1 cellular context compared by ENCODE assay signal in the genomic region with DNA sequence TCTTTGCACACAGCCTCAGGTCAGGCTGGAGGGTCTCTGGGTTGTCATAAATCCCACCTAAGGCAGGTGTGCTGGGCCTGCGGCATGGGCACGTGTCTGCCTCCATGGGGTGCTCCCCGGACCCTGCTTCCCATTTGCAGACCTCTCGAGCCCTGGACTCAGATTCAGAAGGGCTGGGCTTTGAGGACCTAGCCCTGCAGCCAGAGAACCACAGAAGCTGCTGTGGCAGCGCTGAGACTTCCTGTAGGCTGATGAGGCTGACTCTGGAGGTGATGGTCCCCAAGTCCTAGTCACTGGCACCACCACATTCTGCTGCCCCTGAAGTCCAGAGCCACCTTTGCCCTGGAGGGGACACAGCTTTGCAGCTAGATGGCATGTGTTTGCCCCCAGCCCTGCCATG.
TF ChIP-seq lines count a peak whose summit lies in the region.

No MANE protein-coding gene starts in this region.

TF ChIP-seq in HepG2, 621 proteins besides CTCF, POLR2A, EP300 and RAD21:
- TF ChIP-seq, protein P1, sequence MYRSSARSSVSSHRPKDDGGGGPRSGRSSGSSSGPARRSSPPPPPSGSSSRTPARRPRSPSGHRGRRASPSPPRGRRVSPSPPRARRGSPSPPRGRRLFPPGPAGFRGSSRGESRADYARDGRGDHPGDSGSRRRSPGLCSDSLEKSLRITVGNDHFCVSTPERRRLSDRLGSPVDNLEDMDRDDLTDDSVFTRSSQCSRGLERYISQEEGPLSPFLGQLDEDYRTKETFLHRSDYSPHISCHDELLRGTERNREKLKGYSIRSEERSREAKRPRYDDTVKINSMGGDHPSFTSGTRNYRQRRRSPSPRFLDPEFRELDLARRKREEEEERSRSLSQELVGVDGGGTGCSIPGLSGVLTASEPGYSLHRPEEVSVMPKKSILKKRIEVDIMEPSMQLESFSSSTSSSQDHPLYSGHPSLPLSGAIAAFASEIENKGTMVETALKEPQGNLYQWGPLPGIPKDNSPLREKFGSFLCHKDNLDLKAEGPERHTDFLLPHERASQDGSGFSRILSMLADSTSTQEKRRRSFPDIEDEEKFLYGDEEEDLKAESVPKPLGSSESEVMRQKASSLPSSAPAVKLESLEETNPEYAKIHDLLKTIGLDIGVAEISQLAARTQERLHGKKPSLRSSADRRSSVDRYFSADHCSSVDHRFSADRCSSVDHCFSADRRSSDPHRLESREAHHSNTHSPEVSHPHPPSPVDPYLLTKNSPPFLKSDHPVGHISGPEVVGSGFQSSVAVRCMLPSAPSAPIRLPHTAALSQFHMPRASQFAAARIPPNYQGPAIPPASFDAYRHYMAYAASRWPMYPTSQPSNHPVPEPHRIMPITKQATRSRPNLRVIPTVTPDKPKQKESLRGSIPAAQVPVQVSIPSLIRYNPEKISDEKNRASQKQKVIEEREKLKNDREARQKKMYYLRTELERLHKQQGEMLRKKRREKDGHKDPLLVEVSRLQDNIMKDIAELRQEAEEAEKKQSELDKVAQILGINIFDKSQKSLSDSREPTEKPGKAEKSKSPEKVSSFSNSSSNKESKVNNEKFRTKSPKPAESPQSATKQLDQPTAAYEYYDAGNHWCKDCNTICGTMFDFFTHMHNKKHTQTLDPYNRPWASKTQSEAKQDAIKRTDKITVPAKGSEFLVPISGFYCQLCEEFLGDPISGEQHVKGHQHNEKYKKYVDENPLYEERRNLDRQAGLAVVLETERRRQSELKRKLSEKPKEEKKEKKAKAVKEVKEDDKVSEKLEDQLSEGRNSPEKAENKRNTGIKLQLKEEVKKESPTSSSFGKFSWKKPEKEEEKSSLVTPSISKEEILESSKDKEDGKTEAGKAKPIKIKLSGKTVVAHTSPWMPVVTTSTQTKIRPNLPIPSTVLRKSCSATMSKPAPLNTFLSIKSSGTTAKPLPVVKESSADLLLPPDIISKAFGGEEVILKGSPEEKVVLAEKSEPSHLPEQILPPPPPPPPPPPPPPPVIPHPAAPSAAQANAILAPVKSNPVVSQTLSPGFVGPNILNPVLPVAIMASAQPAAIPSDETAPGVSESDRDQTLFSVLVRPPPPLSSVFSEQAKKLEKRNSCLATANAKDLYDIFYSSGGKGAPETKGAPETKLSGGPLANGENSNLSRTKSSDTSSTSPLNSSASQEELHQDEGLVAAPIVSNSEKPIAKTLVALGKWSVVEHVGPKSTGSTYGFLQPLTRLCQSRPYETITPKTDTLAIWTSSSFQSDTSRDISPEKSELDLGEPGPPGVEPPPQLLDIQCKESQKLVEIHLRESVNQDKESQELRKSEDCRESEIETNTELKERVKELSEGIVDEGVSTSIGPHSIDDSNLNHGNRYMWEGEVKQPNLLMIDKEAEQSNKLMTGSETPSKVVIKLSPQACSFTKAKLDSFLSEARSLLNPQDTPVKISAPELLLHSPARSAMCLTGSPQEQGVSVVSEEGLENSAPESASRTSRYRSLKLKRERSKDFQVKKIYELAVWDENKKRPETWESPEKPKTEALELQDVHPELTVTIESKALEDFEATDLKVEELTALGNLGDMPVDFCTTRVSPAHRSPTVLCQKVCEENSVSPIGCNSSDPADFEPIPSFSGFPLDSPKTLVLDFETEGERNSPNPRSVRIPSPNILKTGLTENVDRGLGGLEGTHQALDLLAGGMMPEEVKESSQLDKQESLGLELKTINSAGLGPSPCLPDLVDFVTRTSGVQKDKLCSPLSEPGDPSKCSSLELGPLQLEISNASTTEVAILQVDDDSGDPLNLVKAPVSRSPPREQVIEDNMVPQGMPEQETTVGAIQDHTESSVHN (CRISPR knock-in tag; IDR thresholded peaks at IDR 0.05), result no peak
- TF ChIP-seq ZNF234 (CRISPR knock-in tag; conservative IDR thresholded peaks at IDR 0.05), result no peak
- no peak for TF ChIP-seq FOXA3 (CRISPR knock-in tag; IDR thresholded peaks at IDR 0.05)
- TF ChIP-seq ZNF292 (CRISPR knock-in tag; IDR thresholded peaks at IDR 0.05; ENCODE audit: borderline replicate concordance, low read depth), result no peak
- no peak for TF ChIP-seq KAT2B (IDR thresholded peaks at IDR 0.05; ENCODE audit: borderline replicate concordance, low read depth, low read length)
- TF ChIP-seq, protein P2, sequence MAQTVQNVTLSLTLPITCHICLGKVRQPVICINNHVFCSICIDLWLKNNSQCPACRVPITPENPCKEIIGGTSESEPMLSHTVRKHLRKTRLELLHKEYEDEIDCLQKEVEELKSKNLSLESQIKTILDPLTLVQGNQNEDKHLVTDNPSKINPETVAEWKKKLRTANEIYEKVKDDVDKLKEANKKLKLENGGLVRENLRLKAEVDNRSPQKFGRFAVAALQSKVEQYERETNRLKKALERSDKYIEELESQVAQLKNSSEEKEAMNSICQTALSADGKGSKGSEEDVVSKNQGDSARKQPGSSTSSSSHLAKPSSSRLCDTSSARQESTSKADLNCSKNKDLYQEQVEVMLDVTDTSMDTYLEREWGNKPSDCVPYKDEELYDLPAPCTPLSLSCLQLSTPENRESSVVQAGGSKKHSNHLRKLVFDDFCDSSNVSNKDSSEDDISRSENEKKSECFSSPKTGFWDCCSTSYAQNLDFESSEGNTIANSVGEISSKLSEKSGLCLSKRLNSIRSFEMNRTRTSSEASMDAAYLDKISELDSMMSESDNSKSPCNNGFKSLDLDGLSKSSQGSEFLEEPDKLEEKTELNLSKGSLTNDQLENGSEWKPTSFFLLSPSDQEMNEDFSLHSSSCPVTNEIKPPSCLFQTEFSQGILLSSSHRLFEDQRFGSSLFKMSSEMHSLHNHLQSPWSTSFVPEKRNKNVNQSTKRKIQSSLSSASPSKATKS (CRISPR knock-in tag; IDR thresholded peaks at IDR 0.05), result no peak
- no peak for TF ChIP-seq MZF1 (CRISPR knock-in tag; IDR thresholded peaks at IDR 0.05; ENCODE audit: borderline replicate concordance)
